ENCODE assay signal across 1 cellular context in genomic region chr5:159207222-159207615, GRCh38.
TF ChIP-seq lines count a peak whose summit lies in the region.

No MANE protein-coding gene starts in this region.

TF ChIP-seq in K562, 482 proteins besides CTCF, POLR2A, EP300 and RAD21 (continued from another document and continues in another):
- TF ChIP-seq MCM7 (IDR thresholded peaks at IDR 0.05): no peak
- no peak for TF ChIP-seq NR1H2 (CRISPR knock-in tag; IDR thresholded peaks at IDR 0.05)
- peak; percentile 54; the same call in 1 of the 2 replicates for TF ChIP-seq ELF2 (CRISPR knock-in tag; IDR thresholded peaks at IDR 0.05)
- no peak for TF ChIP-seq ARID1B (IDR thresholded peaks at IDR 0.05)
- no peak for TF ChIP-seq RNF219 (CRISPR knock-in tag; IDR thresholded peaks at IDR 0.05)
- TF ChIP-seq ATF3 (IDR thresholded peaks at IDR 0.05): no peak
- TF ChIP-seq ATF3 (CRISPR knock-in tag; conservative IDR thresholded peaks at IDR 0.05): no peak
- no peak for TF ChIP-seq THAP12 (CRISPR knock-in tag; IDR thresholded peaks at IDR 0.05)
- TF ChIP-seq ZNF140 (CRISPR knock-in tag; IDR thresholded peaks at IDR 0.05): no peak
- no peak for TF ChIP-seq CEBPZ (IDR thresholded peaks at IDR 0.05; ENCODE audit: borderline replicate concordance, low read depth, low read length)
- peak; percentile 39; the same call in 1 of the 2 replicates for TF ChIP-seq CBFA2T2 (conservative IDR thresholded peaks at IDR 0.05)
- peak; percentile 83 for TF ChIP-seq TFE3 (CRISPR knock-in tag; IDR thresholded peaks at IDR 0.05)
- TF ChIP-seq STAT5A (IDR thresholded peaks at IDR 0.05; ENCODE audit: borderline replicate concordance, low read length): no peak
- no peak for TF ChIP-seq KHSRP (IDR thresholded peaks at IDR 0.05)
- TF ChIP-seq FOXA3 (CRISPR knock-in tag; conservative IDR thresholded peaks at IDR 0.05 in 1 of 2, IDR thresholded peaks at IDR 0.05 in 1 of 2): no peak
- no peak for TF ChIP-seq TEAD2 (tag; IDR thresholded peaks at IDR 0.05)
- no peak for TF ChIP-seq POLR2G (IDR thresholded peaks at IDR 0.05; ENCODE audit: low read depth, low read length)
- no peak for TF ChIP-seq CEBPB (tag; IDR thresholded peaks at IDR 0.05)
- no peak for TF ChIP-seq ZNF354B (CRISPR knock-in tag; IDR thresholded peaks at IDR 0.05)
- TF ChIP-seq E2F4 (CRISPR knock-in tag; IDR thresholded peaks at IDR 0.05; ENCODE audit: low read depth): no peak
- no peak for TF ChIP-seq ID3 (CRISPR knock-in tag; IDR thresholded peaks at IDR 0.05)
- no peak for TF ChIP-seq ID3 (tag; IDR thresholded peaks at IDR 0.05)
- TF ChIP-seq POLR3G (IDR thresholded peaks at IDR 0.05; ENCODE audit: extremely low read depth, insufficient read length, insufficient replicate concordance): no peak
- TF ChIP-seq ZNF589 (CRISPR knock-in tag; IDR thresholded peaks at IDR 0.05; ENCODE audit: low read depth): no peak
- TF ChIP-seq ARID3B (CRISPR knock-in tag; IDR thresholded peaks at IDR 0.05; ENCODE audit: borderline replicate concordance): no peak
- no peak for TF ChIP-seq SIN3B (IDR thresholded peaks at IDR 0.05; ENCODE audit: low read depth)
- TF ChIP-seq ZSCAN29 (IDR thresholded peaks at IDR 0.05): no peak
- no peak for TF ChIP-seq NR3C1 (CRISPR knock-in tag; IDR thresholded peaks at IDR 0.05)
- TF ChIP-seq ZBTB5 (IDR thresholded peaks at IDR 0.05): 0 out of 2 replicates have a peak, but pooled peaks have one; percentile 51
- TF ChIP-seq GTF2E2 (tag; IDR thresholded peaks at IDR 0.05): no peak
- no peak for TF ChIP-seq ARHGAP35 (IDR thresholded peaks at IDR 0.05; ENCODE audit: partially characterized antibody)
- peak; percentile 14 for TF ChIP-seq ASH1L (IDR thresholded peaks at IDR 0.05; ENCODE audit: borderline replicate concordance, low read depth, partially characterized antibody)
- TF ChIP-seq U2AF2 (optimal IDR thresholded peaks at IDR 0.05; ENCODE audit: low read depth, low read length): no peak
- TF ChIP-seq BRD4 (IDR thresholded peaks at IDR 0.05): no peak
- TF ChIP-seq ZFP36 (IDR thresholded peaks at IDR 0.05; ENCODE audit: low read depth, low read length, partially characterized antibody): no peak
- TF ChIP-seq TOE1 (IDR thresholded peaks at IDR 0.05; ENCODE audit: borderline replicate concordance): peak; percentile 83
- TF ChIP-seq TOE1 (CRISPR knock-in tag; IDR thresholded peaks at IDR 0.05; ENCODE audit: borderline replicate concordance, low read depth): no peak
- no peak for TF ChIP-seq PYGO2 (tag; IDR thresholded peaks at IDR 0.05)
- no peak for TF ChIP-seq SMARCE1 (IDR thresholded peaks at IDR 0.05)
- no peak for TF ChIP-seq ATF1 (CRISPR knock-in tag; IDR thresholded peaks at IDR 0.05)
- TF ChIP-seq ATF1 (tag; IDR thresholded peaks at IDR 0.05): no peak
- peak; percentile 37 to 68; a peak in 2 of 4 replicates for TF ChIP-seq MLLT1 (IDR thresholded peaks at IDR 0.05)
- no peak for TF ChIP-seq SAFB (IDR thresholded peaks at IDR 0.05; ENCODE audit: borderline replicate concordance, low read depth, low read length)
- TF ChIP-seq CREB3 (tag; conservative IDR thresholded peaks at IDR 0.05; ENCODE audit: low read depth): no peak
- TF ChIP-seq HINFP (tag; conservative IDR thresholded peaks at IDR 0.05; ENCODE audit: low read depth): no peak
- TF ChIP-seq SMAD1 (IDR thresholded peaks at IDR 0.05; ENCODE audit: low read depth, low read length, partially characterized antibody): no peak
